Comparison of ENCODE assay signal across 8 cellular contexts in the genomic region with DNA sequence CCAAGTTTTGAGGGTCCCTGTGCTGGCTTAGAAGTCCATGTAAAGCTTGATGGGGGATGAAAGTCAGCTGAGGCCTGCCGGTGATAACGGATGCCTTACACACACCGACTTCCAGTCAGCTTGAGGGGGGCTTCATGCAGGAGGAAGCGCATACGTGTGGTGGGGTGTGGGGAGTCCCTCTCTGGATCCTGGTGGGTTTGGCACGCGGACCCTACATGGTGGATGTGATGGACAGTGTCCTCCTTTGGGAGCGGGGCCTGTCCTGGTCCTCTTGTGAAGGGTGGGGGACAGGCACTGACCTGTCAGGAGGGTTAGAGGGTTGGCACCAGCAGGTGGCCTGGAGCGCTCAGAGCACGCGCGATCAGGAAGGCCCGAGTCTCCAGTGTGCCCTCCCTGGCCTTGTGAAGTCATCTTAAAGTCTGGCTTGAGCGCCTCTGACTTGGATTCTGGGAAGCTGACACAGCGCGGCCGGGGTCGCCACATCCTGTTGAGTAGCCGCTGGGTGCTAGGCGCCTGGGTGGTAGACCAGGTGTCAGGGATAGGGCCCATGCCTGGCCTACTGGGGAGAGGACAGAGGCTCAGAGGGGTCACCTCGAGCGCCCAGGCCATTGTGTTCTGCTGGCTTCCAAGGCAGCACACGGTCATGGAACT. TPM values are rescaled to one million over a fixed set of nuclear protein-coding genes. Genes with fewer than 3 reads are reported as not detected.
DNase-seq lines count a peak whose midpoint lies in the region; ATAC-seq and TF ChIP-seq lines count a peak whose summit lies in the region.

No MANE protein-coding gene starts in this region.

- H3K4me3 Mint-ChIP-seq in activated CD4-positive, alpha-beta T cell treated with anti-CD3 and anti-CD28 coated beads, Interleukin-2, amount 10 ng/mL, durations not matched to agents 24 days and 14 days: peak overlapping the region; percentile 98

- no peaks in the 10 kb centered on the region for H3K27me3 ChIP-seq in stomach smooth muscle (ENCODE audit: control insufficient read depth in 1 of 2, insufficient read depth in 2 of 2, low read length in 2 of 2)
- H3K27me3 ChIP-seq in tibial artery: no peaks in the 10 kb centered on the region

- H3K9me3 ChIP-seq in stomach smooth muscle (ENCODE audit: control insufficient read depth in 2 of 2, low read length in 2 of 2): no peaks in the 10 kb centered on the region
- H3K9me3 ChIP-seq in tibial artery: no peaks in the 10 kb centered on the region

- H3K27ac ChIP-seq in stomach smooth muscle (ENCODE audit: low read length): no peak overlapping the region
- no peak overlapping the region for H3K27ac ChIP-seq in tibial artery

- H3K27me3 Mint-ChIP-seq in activated CD4-positive, alpha-beta T cell treated with anti-CD3 and anti-CD28 coated beads, Interleukin-2, amount 10 ng/mL, durations not matched to agents 24 days and 14 days: no peaks in the 10 kb centered on the region

- peaks cover 39% of the 10 kb centered on the region for H3K4me1 Mint-ChIP-seq in activated CD4-positive, alpha-beta T cell treated with anti-CD3 and anti-CD28 coated beads, Interleukin-2, amount 10 ng/mL, durations not matched to agents 24 days and 14 days

- TF ChIP-seq CTCF in fibroblast of villous mesenchyme (IDR thresholded peaks at IDR 0.05; ENCODE audit: insufficient read depth, low read depth, low read length) (no peak), tibial artery (IDR thresholded peaks at IDR 0.05) (no peak)

- H3K36me3 ChIP-seq in stomach smooth muscle (ENCODE audit: control insufficient read depth in 2 of 2, insufficient read depth in 2 of 2, low read length in 2 of 2) (peaks cover 0 to 2% of the 10 kb centered on the region in 2 donors), tibial artery (peaks cover 0 to 18% (median 0%) of the 10 kb centered on the region in 3 donors)

- peak overlapping the region; percentile 29 to 47 for H3K9ac ChIP-seq in stomach smooth muscle (ENCODE audit: low read length in 2 of 2)

- no peaks in the 10 kb centered on the region for H3K9me3 Mint-ChIP-seq in activated CD4-positive, alpha-beta T cell treated with anti-CD3 and anti-CD28 coated beads, Interleukin-2, amount 10 ng/mL, durations not matched to agents 24 days and 14 days

- intact Hi-C loops in activated CD4-positive, alpha-beta T cell treated with anti-CD3 and anti-CD28 coated beads, Interleukin-2, amount 10 ng/mL, durations not matched to agents 24 days and 14 days (cut with micrococcal nuclease): no loop called here
- intact Hi-C loops in tibial artery (cut with DNase I; ENCODE audit: low total_unique reads): no loop called here

- H3K4me1 ChIP-seq in stomach smooth muscle (ENCODE audit: control insufficient read depth, insufficient read depth, low read length) (peaks cover 55% of the 10 kb centered on the region), tibial artery (peaks cover 0 to 66% (median 51%) of the 10 kb centered on the region in 4 donors)

- ATAC-seq in GM19035 (IDR thresholded peaks at IDR 0.05; ENCODE audit: unreplicated experiment): no peak

- peak overlapping the region; percentile 74 for H3K27ac Mint-ChIP-seq in activated CD4-positive, alpha-beta T cell treated with anti-CD3 and anti-CD28 coated beads, Interleukin-2, amount 10 ng/mL, durations not matched to agents 24 days and 14 days

- H3K4me3 ChIP-seq in fibroblast of villous mesenchyme (ENCODE audit: low read depth, low read length): peak overlapping the region; percentile 80
- peak overlapping the region in 1 of 2 donors; percentile 78 for H3K4me3 ChIP-seq in stomach smooth muscle (ENCODE audit: low read length in 2 of 2)
- peak overlapping the region in 1 of 2 donors; percentile 89 for H3K4me3 ChIP-seq in tibial artery

- DNase-seq in activated CD4-positive, alpha-beta T cell treated with anti-CD3 and anti-CD28 coated beads, Interleukin-2, amount 10 ng/mL, durations not matched to agents 24 days and 14 days: no peak
- DNase-seq in activated CD4-positive, alpha-beta T cell treated with anti-CD3 and anti-CD28 coated beads, Interleukin-2, amount 50 U/mL, for 1 hour: no peak
- peak; percentile 44 to 52 for DNase-seq in activated CD4-positive, alpha-beta T cell treated with anti-CD3 and anti-CD28 coated beads, Interleukin-2, amount 50 U/mL, for 48 hours
- DNase-seq in fibroblast of villous mesenchyme (ENCODE audit: low read depth): peak; percentile 80
- no peak for DNase-seq in tibial artery
- DNase-seq in islet precursor cell: no peak

- H3K36me3 Mint-ChIP-seq in activated CD4-positive, alpha-beta T cell treated with anti-CD3 and anti-CD28 coated beads, Interleukin-2, amount 10 ng/mL, durations not matched to agents 24 days and 14 days (ENCODE audit: low read depth): peaks cover 30% of the 10 kb centered on the region

RNA-seq across cellular contexts. Expression of gene DAZAP1, which starts 2.9 kb away (rescaled TPM):
- total RNA-seq in activated CD4-positive, alpha-beta T cell treated with anti-CD3 and anti-CD28 coated beads, Interleukin-2, amount 10 ng/mL, durations not matched to agents 24 days and 14 days: 299 and 323 TPM in 2 replicates
- 54.4 and 61.7 TPM in 2 replicates for total RNA-seq in fibroblast of villous mesenchyme

RNA-seq across cellular contexts. Expression of gene GAMT, which starts 8.9 kb away (rescaled TPM):
- 28.8 and 32.6 TPM in 2 replicates for total RNA-seq in activated CD4-positive, alpha-beta T cell treated with anti-CD3 and anti-CD28 coated beads, Interleukin-2, amount 10 ng/mL, durations not matched to agents 24 days and 14 days
- total RNA-seq in fibroblast of villous mesenchyme: 23.3 and 29.6 TPM in 2 replicates

RNA-seq across cellular contexts. Expression of gene NDUFS7, which starts 26.6 kb away (rescaled TPM):
- 108 and 110 TPM in 2 replicates for total RNA-seq in activated CD4-positive, alpha-beta T cell treated with anti-CD3 and anti-CD28 coated beads, Interleukin-2, amount 10 ng/mL, durations not matched to agents 24 days and 14 days
- 33.7 and 61.2 TPM in 2 replicates for total RNA-seq in fibroblast of villous mesenchyme

RNA-seq across cellular contexts. Expression of gene RPS15, which starts 27.9 kb away (rescaled TPM):
- 1,536 and 1,542 TPM in 2 replicates for total RNA-seq in activated CD4-positive, alpha-beta T cell treated with anti-CD3 and anti-CD28 coated beads, Interleukin-2, amount 10 ng/mL, durations not matched to agents 24 days and 14 days
- total RNA-seq in fibroblast of villous mesenchyme: 346 and 444 TPM in 2 replicates

RNA-seq across cellular contexts. Expression of gene APC2, which starts 39.7 kb away (rescaled TPM):
- 0.16 and 0.24 TPM in 2 replicates for total RNA-seq in activated CD4-positive, alpha-beta T cell treated with anti-CD3 and anti-CD28 coated beads, Interleukin-2, amount 10 ng/mL, durations not matched to agents 24 days and 14 days
- total RNA-seq in fibroblast of villous mesenchyme: 0.32 and 0.43 TPM in 2 replicates

Comparison
In these comparisons a context has a peak if more than half of its experiments do, and no peak if none do; other contexts are left out.
1. DNase-seq: peak in activated CD4-positive, alpha-beta T cell treated with anti-CD3 and anti-CD28 coated beads, Interleukin-2, amount 50 U/mL, for 48 hours (2 of 2) and fibroblast of villous mesenchyme (single experiment); none in activated CD4-positive, alpha-beta T cell treated with anti-CD3 and anti-CD28 coated beads, Interleukin-2, amount 10 ng/mL, durations not matched to agents 24 days and 14 days (single experiment), activated CD4-positive, alpha-beta T cell treated with anti-CD3 and anti-CD28 coated beads, Interleukin-2, amount 50 U/mL, for 1 hour (single experiment), tibial artery (0 of 2) and islet precursor cell (single experiment).